29 cellular contexts compared by ENCODE assay signal in the genomic region with DNA sequence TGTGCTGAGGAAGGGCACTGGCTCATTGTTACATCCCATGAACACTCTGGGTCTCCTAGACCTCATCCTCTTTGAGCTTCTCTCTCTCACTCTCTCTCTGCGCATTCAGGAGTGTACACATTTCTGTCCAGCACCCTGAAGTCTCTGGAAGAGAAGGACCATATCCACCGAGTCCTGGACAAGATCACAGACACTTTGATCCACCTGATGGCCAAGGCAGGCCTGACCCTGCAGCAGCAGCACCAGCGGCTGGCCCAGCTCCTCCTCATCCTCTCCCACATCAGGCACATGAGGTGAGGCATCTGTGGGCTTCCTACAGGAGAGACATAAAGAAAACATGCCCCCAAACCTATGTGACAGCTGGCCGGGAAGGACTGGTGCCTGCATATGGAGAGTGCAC.
A peak's percentile ranks its signal among the peaks of the same experiment; 100 is the strongest.
DNase-seq lines count a peak whose midpoint lies in the region; ATAC-seq, FAIRE-seq and TF ChIP-seq lines count a peak whose summit lies in the region.
"Had no signal": no experiment of that assay in that cellular context is flagged by ENCODE, and none has a peak within 500 bp of the region (broad histone marks: within the 10 kb centered on the region; RNA-seq: fewer than 3 reads in every experiment).

No MANE protein-coding gene starts in this region.

- TF ChIP-seq CTCF in endothelial cell of umbilical vein (IDR thresholded peaks at IDR 0.05; ENCODE audit: extremely low read depth in 1 of 2, insufficient read depth in 1 of 2, low read depth in 1 of 2, low read length in 2 of 2) (no peak), smooth muscle cell (IDR thresholded peaks at IDR 0.05; ENCODE audit: borderline replicate concordance, insufficient read depth, poor library complexity, severe bottlenecking) (no peak)

- H3K4me1 ChIP-seq in ACC112 (ENCODE audit: control insufficient read depth, insufficient read depth, low read length, unreplicated experiment) (peaks cover 54% of the 10 kb centered on the region), endothelial cell of umbilical vein (ENCODE audit: control insufficient read depth, extremely low read depth, insufficient read depth, low read length) (peaks cover 38% of the 10 kb centered on the region), smooth muscle cell (ENCODE audit: low read depth) (peaks cover 5% of the 10 kb centered on the region)
- H3K4me1 ChIP-seq: neural progenitor cell had no signal

- H3K27ac Mint-ChIP-seq in activated CD8-positive, alpha-beta memory T cell treated with anti-CD3 and anti-CD28 coated beads, Interleukin-2, amount 10 ng/mL, durations not matched to agents 7 days and 5 days = no peak overlapping the region
- H3K27ac Mint-ChIP-seq: activated naive CD4-positive, alpha-beta T cell treated with anti-CD3 and anti-CD28 coated beads, Interleukin-2, amount 10 ng/mL, durations not matched to agents 7 days and 5 days; B cell; neural progenitor cell; T-helper 17 cell had no signal

- H3K4me3 Mint-ChIP-seq in activated CD8-positive, alpha-beta memory T cell treated with anti-CD3 and anti-CD28 coated beads, Interleukin-2, amount 10 ng/mL, durations not matched to agents 7 days and 5 days = no peak overlapping the region
- H3K4me3 Mint-ChIP-seq: activated naive CD4-positive, alpha-beta T cell treated with anti-CD3 and anti-CD28 coated beads, Interleukin-2, amount 10 ng/mL, durations not matched to agents 7 days and 5 days; activated T-helper 17 cell treated with anti-CD3 and anti-CD28 coated beads, Interleukin-2, amount 50 U/mL, for 72 hours; B cell; neural progenitor cell; stimulated activated naive CD8-positive, alpha-beta T cell treated with anti-CD3 and anti-CD28 coated beads, Interleukin-15, amount 100 ng/mL, for 72 hours; T-helper 17 cell had no signal

- CTCF ChIA-PET in endothelial cell of umbilical vein (lab: Charles Lee) = interaction anchor here (0.8 kb wide), 1 partner anchor 30 kb away, joined by 3 read pairs; no protein-coding TSS in a partner anchor
- CTCF ChIA-PET in activated CD8-positive, alpha-beta memory T cell treated with anti-CD3 and anti-CD28 coated beads, Interleukin-2, amount 10 ng/mL, durations not matched to agents 7 days and 5 days (lab: Charles Lee) = no interaction called here

- no peak for TF ChIP-seq POLR2A in endothelial cell of umbilical vein (IDR thresholded peaks at IDR 0.05; ENCODE audit: low read depth, low read length)

- H3K36me3 ChIP-seq in ACC112 (ENCODE audit: insufficient read depth, low read length) (no peaks in the 10 kb centered on the region), endothelial cell of umbilical vein (ENCODE audit: control insufficient read depth in 2 of 2, extremely low read depth in 1 of 2, insufficient read depth in 2 of 2, low read length in 2 of 2) (no peaks in the 10 kb centered on the region), smooth muscle cell (ENCODE audit: low read depth) (no peaks in the 10 kb centered on the region)
- H3K36me3 ChIP-seq: MG63, neural progenitor cell, right atrium auricular region, transverse colon had no signal

- 99% methylated on average over 4 of the region's 4 CpGs for WGBS in smooth muscle cell (ENCODE audit: low lambda C conversion rate)

- H3K9me3 Mint-ChIP-seq in activated CD8-positive, alpha-beta memory T cell treated with anti-CD3 and anti-CD28 coated beads, Interleukin-2, amount 10 ng/mL, durations not matched to agents 7 days and 5 days (ENCODE audit: low read depth) = no peaks in the 10 kb centered on the region
- H3K9me3 Mint-ChIP-seq: activated naive CD4-positive, alpha-beta T cell treated with anti-CD3 and anti-CD28 coated beads, Interleukin-2, amount 10 ng/mL, durations not matched to agents 7 days and 5 days; activated T-helper 17 cell treated with anti-CD3 and anti-CD28 coated beads, Interleukin-2, amount 50 U/mL, for 72 hours; neural progenitor cell; stimulated activated naive CD8-positive, alpha-beta T cell treated with anti-CD3 and anti-CD28 coated beads, Interleukin-15, amount 100 ng/mL, for 72 hours had no signal

- H3K27me3 ChIP-seq in ACC112 (ENCODE audit: insufficient read depth, low read length) = no peaks in the 10 kb centered on the region
- H3K27me3 ChIP-seq in endothelial cell of umbilical vein (ENCODE audit: control insufficient read depth in 2 of 2, insufficient read depth in 2 of 2, low read length in 2 of 2) = no peaks in the 10 kb centered on the region
- no peaks in the 10 kb centered on the region for H3K27me3 ChIP-seq in smooth muscle cell (ENCODE audit: low read depth)
- H3K27me3 ChIP-seq: MG63, neural progenitor cell, right atrium auricular region, transverse colon had no signal

- no peaks in the 10 kb centered on the region for H3K27me3 Mint-ChIP-seq in activated CD8-positive, alpha-beta memory T cell treated with anti-CD3 and anti-CD28 coated beads, Interleukin-2, amount 10 ng/mL, durations not matched to agents 7 days and 5 days
- H3K27me3 Mint-ChIP-seq: activated T-helper 17 cell treated with anti-CD3 and anti-CD28 coated beads, Interleukin-2, amount 50 U/mL, for 72 hours; B cell; stimulated activated naive CD8-positive, alpha-beta T cell treated with anti-CD3 and anti-CD28 coated beads, Interleukin-15, amount 100 ng/mL, for 72 hours had no signal

- dilution Hi-C loops in endothelial cell of umbilical vein (cut with MboI; ENCODE audit: extremely low pct_ligation_motif_present, low sequenced_read_pairs) = no loop called here

- H4K20me1 ChIP-seq in endothelial cell of umbilical vein (replicated peaks; ENCODE audit: control insufficient read depth, extremely low read depth, insufficient read depth, low read length) = no peaks in the 10 kb centered on the region
- H4K20me1 ChIP-seq in smooth muscle cell (ENCODE audit: low read depth) = no peaks in the 10 kb centered on the region

- intact Hi-C loops in endothelial cell of umbilical vein (cut with micrococcal nuclease) = no loop called here

- H3K9me3 ChIP-seq in endothelial cell of umbilical vein (replicated peaks; ENCODE audit: control insufficient read depth, insufficient read depth, low read length) (no peaks in the 10 kb centered on the region), smooth muscle cell (replicated peaks; ENCODE audit: low read depth) (no peaks in the 10 kb centered on the region)
- H3K9me3 ChIP-seq: right atrium auricular region, transverse colon had no signal

- H3K4me3 ChIP-seq in ACC112 (ENCODE audit: low read depth, low read length) (no peak overlapping the region), endothelial cell of umbilical vein (replicated peaks in 1 of 3; ENCODE audit: insufficient read depth in 1 of 3, low read depth in 1 of 3, low read length in 3 of 3) (no peak overlapping the region), smooth muscle cell (no peak overlapping the region)
- H3K4me3 ChIP-seq: MG63, neural progenitor cell, right atrium auricular region, transverse colon had no signal

- peaks cover 11% of the 10 kb centered on the region for H3K4me1 Mint-ChIP-seq in activated CD8-positive, alpha-beta memory T cell treated with anti-CD3 and anti-CD28 coated beads, Interleukin-2, amount 10 ng/mL, durations not matched to agents 7 days and 5 days
- H3K4me1 Mint-ChIP-seq: activated naive CD4-positive, alpha-beta T cell treated with anti-CD3 and anti-CD28 coated beads, Interleukin-2, amount 10 ng/mL, durations not matched to agents 7 days and 5 days; activated T-helper 17 cell treated with anti-CD3 and anti-CD28 coated beads, Interleukin-2, amount 50 U/mL, for 72 hours; B cell; neural progenitor cell; stimulated activated naive CD8-positive, alpha-beta T cell treated with anti-CD3 and anti-CD28 coated beads, Interleukin-15, amount 100 ng/mL, for 72 hours; T-helper 17 cell had no signal

- H3K9me1 ChIP-seq in endothelial cell of umbilical vein (replicated peaks; ENCODE audit: control insufficient read depth, extremely low read depth, insufficient read depth, low read length) = no peaks in the 10 kb centered on the region

- DNase-seq in NCI-H524 treated with DMSO at 0.1 percent for 48 hours (lab: John Stamatoyannopoulos, UW) = peak; percentile 26
- DNase-seq in endothelial cell of umbilical vein (ENCODE audit: low read depth, low spot score) = no peak
- DNase-seq in smooth muscle cell (lab: John Stamatoyannopoulos, UW; ENCODE audit: unreplicated experiment) = no peak
- DNase-seq in globus pallidus (ENCODE audit: low spot score) = no peak
- no peak for DNase-seq in COLO668 (lab: John Stamatoyannopoulos, UW; ENCODE audit: unreplicated experiment)
- no peak for DNase-seq in activated CD8-positive, alpha-beta memory T cell treated with anti-CD3 and anti-CD28 coated beads, Interleukin-2, amount 10 ng/mL, durations not matched to agents 7 days and 5 days
- DNase-seq: activated CD4-positive, alpha-beta T cell treated with anti-CD3 and anti-CD28 coated beads, Interleukin-2, amount 50 U/mL, for 48 hours; activated CD8-positive, alpha-beta memory T cell treated with anti-CD3 and anti-CD28 coated beads, Interleukin-2, amount 50 U/mL, for 48 hours; activated naive CD4-positive, alpha-beta T cell treated with anti-CD3 and anti-CD28 coated beads, Interleukin-2, amount 10 ng/mL, durations not matched to agents 7 days and 5 days; amniotic stem cell; DMS53; H7; MG63; NCI-H1105 treated with DMSO at 0.1 percent for 48 hours; NCI-H187 treated with DMSO at 0.1 percent for 48 hours; NCI-H69; SHP77; stimulated activated CD4-positive, alpha-beta T cell treated with anti-CD3 and anti-CD28 coated beads, Interleukin-1b, Interleukin-23, amount 100 ng/mL, for 48 hours; stimulated activated naive CD8-positive, alpha-beta T cell treated with anti-CD3 and anti-CD28 coated beads, Interleukin-15, amount 100 ng/mL, for 72 hours; T-helper 17 cell; transverse colon had no signal

- no peak for FAIRE-seq in endothelial cell of umbilical vein (lab: Jason Lieb, UNC)
- FAIRE-seq: A204.1, GM12892 had no signal

- POLR2A ChIA-PET in endothelial cell of umbilical vein (lab: Charles Lee) = no interaction called here

- no peak for ATAC-seq in GM21423 (IDR thresholded peaks at IDR 0.05; ENCODE audit: unreplicated experiment)
- ATAC-seq in activated CD8-positive, alpha-beta memory T cell treated with anti-CD3 and anti-CD28 coated beads, Interleukin-2, amount 10 ng/mL, durations not matched to agents 7 days and 5 days = no peak
- ATAC-seq: stimulated activated naive CD8-positive, alpha-beta T cell treated with anti-CD3 and anti-CD28 coated beads, Interleukin-15, amount 100 ng/mL, for 72 hours; T-helper 17 cell had no signal

- no TSS peak for BruUV-seq in endothelial cell of umbilical vein (replicated peaks; lab: Mats Ljungman, UMichigan)

- H3K4me2 ChIP-seq in endothelial cell of umbilical vein (ENCODE audit: insufficient read depth, low read length) (no peak overlapping the region), smooth muscle cell (no peak overlapping the region)
- H3K4me2 ChIP-seq: neural progenitor cell had no signal

- H3K27ac ChIP-seq in ACC112 (ENCODE audit: low read depth, low read length) (peak overlapping the region; percentile 67; the same call in 1 of the 2 replicates), endothelial cell of umbilical vein (ENCODE audit: insufficient read depth, low read depth, low read length) (peak overlapping the region; percentile 74), smooth muscle cell (ENCODE audit: low read depth) (peak overlapping the region; percentile 56)
- H3K27ac ChIP-seq: neural progenitor cell had no signal

- H3K9ac ChIP-seq in endothelial cell of umbilical vein (replicated peaks; ENCODE audit: extremely low read depth, insufficient read depth, low read length) (no peak overlapping the region), smooth muscle cell (ENCODE audit: low read depth) (no peak overlapping the region)
- H3K9ac ChIP-seq: neural progenitor cell had no signal

- H3K36me3 Mint-ChIP-seq in activated CD8-positive, alpha-beta memory T cell treated with anti-CD3 and anti-CD28 coated beads, Interleukin-2, amount 10 ng/mL, durations not matched to agents 7 days and 5 days = no peaks in the 10 kb centered on the region
- H3K36me3 Mint-ChIP-seq: activated naive CD4-positive, alpha-beta T cell treated with anti-CD3 and anti-CD28 coated beads, Interleukin-2, amount 10 ng/mL, durations not matched to agents 7 days and 5 days; neural progenitor cell had no signal

- H2AFZ ChIP-seq in ACC112 (ENCODE audit: low read length, unreplicated experiment) (no peak overlapping the region), endothelial cell of umbilical vein (ENCODE audit: low read depth, low read length) (no peak overlapping the region), smooth muscle cell (ENCODE audit: low read depth) (no peak overlapping the region)
- H2AFZ ChIP-seq: neural progenitor cell had no signal

- H3K79me2 ChIP-seq in ACC112 (ENCODE audit: control insufficient read depth, insufficient read depth, low read length, unreplicated experiment) (no peaks in the 10 kb centered on the region), endothelial cell of umbilical vein (ENCODE audit: control insufficient read depth, insufficient read depth, low read length) (no peaks in the 10 kb centered on the region), smooth muscle cell (ENCODE audit: low read depth) (no peaks in the 10 kb centered on the region)

- peaks cover 23% of the 10 kb centered on the region for H3F3A ChIP-seq in smooth muscle cell (ENCODE audit: low read depth)
